23 cellular contexts compared by ENCODE assay signal in the genomic region with DNA sequence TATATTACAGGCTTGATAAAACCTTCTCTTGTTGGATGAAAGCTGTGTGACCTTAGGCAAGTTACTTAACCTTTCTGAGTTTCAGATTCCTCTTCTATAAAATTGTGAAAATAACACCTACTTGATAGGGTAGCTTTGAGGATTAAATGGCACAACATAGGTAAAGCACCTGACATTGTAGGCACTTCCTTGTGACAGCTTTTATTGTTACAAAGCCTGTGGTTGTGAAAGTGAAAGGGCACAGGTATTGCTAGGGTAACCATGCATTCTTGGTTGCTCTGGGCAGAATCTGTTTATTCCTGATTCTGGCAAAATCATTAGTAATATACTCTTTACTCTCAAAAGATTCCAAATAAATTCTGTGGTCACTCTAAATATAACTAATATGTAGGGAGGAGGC.
DNase-seq lines count a peak whose midpoint lies in the region; ATAC-seq, FAIRE-seq and TF ChIP-seq lines count a peak whose summit lies in the region.
"Had no signal": no experiment of that assay in that cellular context is flagged by ENCODE, and none has a peak within 500 bp of the region (broad histone marks: within the 10 kb centered on the region; RNA-seq: fewer than 3 reads in every experiment).

No MANE protein-coding gene starts in this region.

- H3K27ac Mint-ChIP-seq in CD4-positive, alpha-beta memory T cell, result no peak overlapping the region
- H3K27ac Mint-ChIP-seq: B cell; CD4-positive, alpha-beta T cell; CD8-positive, alpha-beta memory T cell had no signal

- DNase-seq in DMS53 (lab: John Stamatoyannopoulos, UW), result peak; percentile 27
- no peak for DNase-seq in DMS53 treated with DMSO at 0.1 percent for 48 hours (lab: John Stamatoyannopoulos, UW; ENCODE audit: unreplicated experiment)
- no peak for DNase-seq in GM12878 (ENCODE audit: low read depth, low spot score)
- no peak for DNase-seq in mucosa of descending colon
- DNase-seq in coronary artery (ENCODE audit: low spot score), result no peak
- DNase-seq in sciatic nerve (ENCODE audit: low spot score), result no peak
- DNase-seq in CD4-positive, alpha-beta memory T cell, result no peak
- DNase-seq: AML-193; CD4-positive, alpha-beta T cell; CD8-positive, alpha-beta memory T cell; COR-L47; DMS 273 treated with DMSO at 0.1 percent for 48 hours; DMS153; DMS79; DND-41; EL; GDM1 had no signal

- H3K27ac ChIP-seq in GM12878 (ENCODE audit: control insufficient read depth, insufficient read depth) (no peak overlapping the region), coronary artery (no peak overlapping the region)
- no peak overlapping the region for H3K27ac ChIP-seq in CD4-positive, alpha-beta memory T cell (ENCODE audit: low read depth, low read length)
- H3K27ac ChIP-seq: 22Rv1; A549; BLaER1 treated with 17β-estradiol and CSF1 and Interleukin-3, amounts not matched to agents 10 nM and 100 nM; C4-2B had no signal

- no peaks in the 10 kb centered on the region for H4K20me1 ChIP-seq in GM12878 (ENCODE audit: control insufficient read depth, insufficient read depth)
- H4K20me1 ChIP-seq: BLaER1 treated with 17β-estradiol and CSF1 and Interleukin-3, amounts not matched to agents 10 nM and 100 nM had no signal

- CTCF ChIA-PET in GM12878 (lab: Yijun Ruan, JAX), result interaction anchor here (1.3 kb wide), 1 partner anchor 16 kb away, joined by 5 read pairs; no protein-coding TSS in a partner anchor
- CTCF ChIA-PET in CD4-positive, alpha-beta memory T cell (lab: Charles Lee; ENCODE audit: partially characterized antibody), result no interaction called here

- H3K4me3 ChIP-seq in GM12878 (no peak overlapping the region), mucosa of descending colon (no peak overlapping the region), coronary artery (no peak overlapping the region)
- H3K4me3 ChIP-seq in CD4-positive, alpha-beta memory T cell (ENCODE audit: low read length in 2 of 2), result no peak overlapping the region
- H3K4me3 ChIP-seq: A549; BLaER1 treated with 17β-estradiol and CSF1 and Interleukin-3, amounts not matched to agents 10 nM and 100 nM had no signal

- no peaks in the 10 kb centered on the region for H3K27me3 Mint-ChIP-seq in CD4-positive, alpha-beta memory T cell
- H3K27me3 Mint-ChIP-seq: B cell; CD4-positive, alpha-beta T cell; CD8-positive, alpha-beta memory T cell had no signal

- in situ Hi-C loops in GM12878 (cut with MboI), result no loop called here

- BruUV-seq in GM12878 (replicated peaks; lab: Mats Ljungman, UMichigan), result no TSS peak

- POLR2A ChIA-PET in GM12878 (lab: Charles Lee), result no interaction called here
- POLR2A ChIA-PET in CD4-positive, alpha-beta memory T cell (lab: Charles Lee; ENCODE audit: partially characterized antibody), result no interaction called here

- H3K9me3 ChIP-seq in GM12878 (replicated peaks; ENCODE audit: control insufficient read depth, insufficient read depth, low read length) (no peaks in the 10 kb centered on the region), mucosa of descending colon (no peaks in the 10 kb centered on the region)
- H3K9me3 ChIP-seq in CD4-positive, alpha-beta memory T cell (ENCODE audit: control insufficient read depth in 1 of 2, low read length in 2 of 2), result no peaks in the 10 kb centered on the region
- H3K9me3 ChIP-seq: A549; BLaER1 treated with 17β-estradiol and CSF1 and Interleukin-3, amounts not matched to agents 10 nM and 100 nM had no signal

- no peaks in the 10 kb centered on the region for H3K79me2 ChIP-seq in GM12878 (ENCODE audit: control insufficient read depth, insufficient read depth, low read length)

- no peak overlapping the region for H3K9ac ChIP-seq in GM12878 (ENCODE audit: control insufficient read depth, insufficient read depth, low read length)
- H3K9ac ChIP-seq: BLaER1 treated with 17β-estradiol and CSF1 and Interleukin-3, amounts not matched to agents 10 nM and 100 nM had no signal

- SMC1A ChIA-PET in GM12878 (lab: Charles Lee; ENCODE audit: uncharacterized antibody, unreplicated experiment), result no interaction called here

- H3K4me1 Mint-ChIP-seq in CD4-positive, alpha-beta memory T cell, result no peaks in the 10 kb centered on the region
- H3K4me1 Mint-ChIP-seq: B cell; CD8-positive, alpha-beta memory T cell had no signal

- H3K36me3 Mint-ChIP-seq in CD4-positive, alpha-beta memory T cell, result no peaks in the 10 kb centered on the region
- H3K36me3 Mint-ChIP-seq: CD8-positive, alpha-beta memory T cell had no signal

- intact Hi-C loops in GM12878 (cut with micrococcal nuclease; ENCODE audit: unreplicated experiment) (no loop called here), mucosa of descending colon (cut with DNase I, micrococcal nuclease) (no loop called here), sciatic nerve (cut with DNase I) (no loop called here)
- intact Hi-C loops in CD4-positive, alpha-beta memory T cell (cut with micrococcal nuclease), result no loop called here

- no peak overlapping the region for H3K4me3 Mint-ChIP-seq in CD4-positive, alpha-beta memory T cell
- H3K4me3 Mint-ChIP-seq: B cell; CD4-positive, alpha-beta T cell; CD8-positive, alpha-beta memory T cell had no signal

- TF ChIP-seq POLR2A in GM12878 (IDR thresholded peaks at IDR 0.05; ENCODE audit: low read depth, low read length), result no peak

- TF ChIP-seq EP300 in GM12878 (IDR thresholded peaks at IDR 0.05; ENCODE audit: borderline replicate concordance in 1 of 2, control insufficient read depth in 1 of 2, low read depth in 2 of 2, low read length in 2 of 2), result no peak

- H3K4me2 ChIP-seq in GM12878 (ENCODE audit: control insufficient read depth, insufficient read depth), result no peak overlapping the region
- H3K4me2 ChIP-seq: A549 had no signal

- no peak for FAIRE-seq in GM12878 (lab: Jason Lieb, UNC)
- FAIRE-seq: A549, GM12891 had no signal

- no peaks in the 10 kb centered on the region for H3K27me3 ChIP-seq in GM12878 (replicated peaks in 1 of 2; ENCODE audit: control insufficient read depth in 2 of 2, insufficient read depth in 2 of 2, low read length in 1 of 2)
- no peaks in the 10 kb centered on the region for H3K27me3 ChIP-seq in CD4-positive, alpha-beta memory T cell (ENCODE audit: insufficient read depth, low read length)
- H3K27me3 ChIP-seq: BLaER1 treated with 17β-estradiol and CSF1 and Interleukin-3, amounts not matched to agents 10 nM and 100 nM had no signal

- H3K4me1 ChIP-seq in GM12878 (ENCODE audit: control insufficient read depth, insufficient read depth, low read length), result no peaks in the 10 kb centered on the region
- no peaks in the 10 kb centered on the region for H3K4me1 ChIP-seq in mucosa of descending colon (ENCODE audit: low read depth)
- no peaks in the 10 kb centered on the region for H3K4me1 ChIP-seq in CD4-positive, alpha-beta memory T cell (ENCODE audit: insufficient read depth, low read length)
- H3K4me1 ChIP-seq: A549 had no signal

- peaks cover 0 to 6% (median under 1%) of the 10 kb centered on the region in 8 donors for H3K9me3 Mint-ChIP-seq in CD4-positive, alpha-beta memory T cell
- H3K9me3 Mint-ChIP-seq: CD4-positive, alpha-beta T cell had no signal

- RAD21 ChIA-PET in GM12878 (lab: Charles Lee; ENCODE audit: unreplicated experiment), result interaction anchor here (0.6 kb wide), 1 partner anchor 107 kb away, joined by 3 read pairs; no protein-coding TSS in a partner anchor

- TF ChIP-seq RAD21 in GM12878 (IDR thresholded peaks at IDR 0.05; ENCODE audit: insufficient read depth, low read depth, low read length), result no peak

- H3K36me3 ChIP-seq in GM12878 (ENCODE audit: control insufficient read depth in 2 of 2, insufficient read depth in 2 of 2, low read length in 1 of 2) (no peaks in the 10 kb centered on the region), mucosa of descending colon (ENCODE audit: low read depth) (no peaks in the 10 kb centered on the region)
- no peaks in the 10 kb centered on the region for H3K36me3 ChIP-seq in CD4-positive, alpha-beta memory T cell (ENCODE audit: insufficient read depth, low read length)
- H3K36me3 ChIP-seq: BLaER1 treated with 17β-estradiol and CSF1 and Interleukin-3, amounts not matched to agents 10 nM and 100 nM had no signal

- ATAC-seq in GM12878 (peak; percentile 50; the same call in 1 of the 3 replicates), mucosa of descending colon (peak; percentile 82), sciatic nerve (no peak)
- ATAC-seq: A549 had no signal

- no peak for TF ChIP-seq CTCF in GM12878 (IDR thresholded peaks at IDR 0.05 in 2 of 3, conservative IDR thresholded peaks at IDR 0.05 in 1 of 3; ENCODE audit: control insufficient read depth in 2 of 3, extremely low read depth in 1 of 3, insufficient read depth in 1 of 3, low read depth in 3 of 3, low read length in 3 of 3)
- no peak for TF ChIP-seq CTCF in mucosa of descending colon (IDR thresholded peaks at IDR 0.05)
- TF ChIP-seq CTCF in coronary artery (IDR thresholded peaks at IDR 0.05), result no peak

- no peak overlapping the region for H2AFZ ChIP-seq in GM12878 (ENCODE audit: control insufficient read depth, low read depth, low read length)

TF ChIP-seq in GM12878, 131 proteins besides CTCF, POLR2A, EP300 and RAD21 (continues in another document):
- TF ChIP-seq PKNOX1 (IDR thresholded peaks at IDR 0.05) (no peak), GATAD2B (conservative IDR thresholded peaks at IDR 0.05; ENCODE audit: low read depth) (no peak), SUZ12 (IDR thresholded peaks at IDR 0.05; ENCODE audit: unreplicated experiment) (no peak), SPI1 (IDR thresholded peaks at IDR 0.05; ENCODE audit: borderline replicate concordance, insufficient read depth, low read depth, low read length) (no peak), FOXK2 (IDR thresholded peaks at IDR 0.05) (no peak), HDAC2 (IDR thresholded peaks at IDR 0.05) (no peak), NR2F1 (conservative IDR thresholded peaks at IDR 0.05) (no peak)
- TF ChIP-seq, protein P1, sequence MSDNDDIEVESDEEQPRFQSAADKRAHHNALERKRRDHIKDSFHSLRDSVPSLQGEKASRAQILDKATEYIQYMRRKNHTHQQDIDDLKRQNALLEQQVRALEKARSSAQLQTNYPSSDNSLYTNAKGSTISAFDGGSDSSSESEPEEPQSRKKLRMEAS (IDR thresholded peaks at IDR 0.05; ENCODE audit: low read depth, low read length), result no peak
